ENCODE assay signal across 2 cellular contexts in the genomic region with DNA sequence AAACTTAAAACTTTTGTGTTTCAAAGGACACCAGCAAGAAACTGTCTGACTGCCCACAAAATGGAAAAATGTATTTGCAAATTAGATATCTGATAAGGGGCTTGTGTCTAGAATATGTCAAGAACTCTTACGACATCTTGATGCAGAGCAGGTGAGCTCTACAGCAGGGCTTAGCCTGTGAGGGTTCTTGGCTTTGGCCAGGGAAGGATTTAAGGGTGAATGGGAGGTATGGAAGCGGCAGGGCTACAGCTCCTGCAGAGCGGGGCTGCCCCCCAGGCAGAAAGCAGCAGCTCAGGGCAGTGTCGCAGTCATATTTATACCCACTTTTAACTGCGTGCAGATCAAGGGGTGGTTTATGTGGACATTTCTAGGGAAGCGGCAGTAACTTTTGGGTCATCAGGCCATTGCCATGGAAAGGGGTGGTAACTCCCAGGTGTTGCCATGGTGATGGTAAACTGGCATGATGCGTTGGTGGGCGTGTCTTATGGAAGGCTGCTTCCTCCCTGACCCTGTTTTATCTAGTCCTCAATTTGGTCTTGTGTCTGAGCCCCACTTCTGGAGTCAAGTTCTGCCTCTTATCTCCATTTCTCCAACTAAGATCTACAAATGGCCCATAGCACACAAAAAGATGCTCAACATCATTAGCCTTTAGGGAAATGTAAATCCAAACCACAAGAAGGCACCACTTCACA.
TF ChIP-seq lines count a peak whose summit lies in the region.

No MANE protein-coding gene starts in this region.

TF ChIP-seq in IMR-90, 13 proteins besides CTCF, POLR2A, EP300 and RAD21:
- 0 out of 2 replicates have a peak, but pooled peaks have one; percentile 5 for TF ChIP-seq CEBPB (IDR thresholded peaks at IDR 0.05; ENCODE audit: low read depth, low read length)
- TF ChIP-seq, protein P1, sequence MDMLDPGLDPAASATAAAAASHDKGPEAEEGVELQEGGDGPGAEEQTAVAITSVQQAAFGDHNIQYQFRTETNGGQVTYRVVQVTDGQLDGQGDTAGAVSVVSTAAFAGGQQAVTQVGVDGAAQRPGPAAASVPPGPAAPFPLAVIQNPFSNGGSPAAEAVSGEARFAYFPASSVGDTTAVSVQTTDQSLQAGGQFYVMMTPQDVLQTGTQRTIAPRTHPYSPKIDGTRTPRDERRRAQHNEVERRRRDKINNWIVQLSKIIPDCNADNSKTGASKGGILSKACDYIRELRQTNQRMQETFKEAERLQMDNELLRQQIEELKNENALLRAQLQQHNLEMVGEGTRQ (IDR thresholded peaks at IDR 0.05; ENCODE audit: low read depth, low read length), result no peak
- no peak for TF ChIP-seq SMC3 (IDR thresholded peaks at IDR 0.05; ENCODE audit: low read depth, low read length)
- TF ChIP-seq MAZ (IDR thresholded peaks at IDR 0.05; ENCODE audit: borderline replicate concordance, low read depth, low read length), result no peak
TF ChIP-seq in IMR-90: peak in this region for 1.

TF ChIP-seq in SK-N-SH treated with all-trans-retinoic acid at 6 μM for 48 hours, 23 proteins besides CTCF, POLR2A, EP300 and RAD21:
- TF ChIP-seq TOX (CRISPR knock-in tag; IDR thresholded peaks at IDR 0.05; ENCODE audit: borderline replicate concordance) (no peak), ISL1 (CRISPR knock-in tag; IDR thresholded peaks at IDR 0.05) (no peak), ARNTL (CRISPR knock-in tag; IDR thresholded peaks at IDR 0.05; ENCODE audit: borderline replicate concordance, low read depth) (no peak), BACH2 (CRISPR knock-in tag; IDR thresholded peaks at IDR 0.05; ENCODE audit: borderline replicate concordance) (no peak), ZC3H10 (CRISPR knock-in tag; IDR thresholded peaks at IDR 0.05) (no peak), ESRRG (CRISPR knock-in tag; IDR thresholded peaks at IDR 0.05) (no peak), RARB (CRISPR knock-in tag; IDR thresholded peaks at IDR 0.05) (no peak), ZNF565 (CRISPR knock-in tag; conservative IDR thresholded peaks at IDR 0.05; ENCODE audit: low read depth) (no peak), ZNF8 (CRISPR knock-in tag; IDR thresholded peaks at IDR 0.05) (no peak), SNAI2 (CRISPR knock-in tag; IDR thresholded peaks at IDR 0.05) (no peak), ZNF70 (CRISPR knock-in tag; IDR thresholded peaks at IDR 0.05) (no peak), PPARA (CRISPR knock-in tag; IDR thresholded peaks at IDR 0.05; ENCODE audit: borderline replicate concordance) (no peak), TCF4 (CRISPR knock-in tag; IDR thresholded peaks at IDR 0.05; ENCODE audit: borderline replicate concordance) (no peak), GLIS3 (CRISPR knock-in tag; IDR thresholded peaks at IDR 0.05) (no peak)
- TF ChIP-seq, protein P2, sequence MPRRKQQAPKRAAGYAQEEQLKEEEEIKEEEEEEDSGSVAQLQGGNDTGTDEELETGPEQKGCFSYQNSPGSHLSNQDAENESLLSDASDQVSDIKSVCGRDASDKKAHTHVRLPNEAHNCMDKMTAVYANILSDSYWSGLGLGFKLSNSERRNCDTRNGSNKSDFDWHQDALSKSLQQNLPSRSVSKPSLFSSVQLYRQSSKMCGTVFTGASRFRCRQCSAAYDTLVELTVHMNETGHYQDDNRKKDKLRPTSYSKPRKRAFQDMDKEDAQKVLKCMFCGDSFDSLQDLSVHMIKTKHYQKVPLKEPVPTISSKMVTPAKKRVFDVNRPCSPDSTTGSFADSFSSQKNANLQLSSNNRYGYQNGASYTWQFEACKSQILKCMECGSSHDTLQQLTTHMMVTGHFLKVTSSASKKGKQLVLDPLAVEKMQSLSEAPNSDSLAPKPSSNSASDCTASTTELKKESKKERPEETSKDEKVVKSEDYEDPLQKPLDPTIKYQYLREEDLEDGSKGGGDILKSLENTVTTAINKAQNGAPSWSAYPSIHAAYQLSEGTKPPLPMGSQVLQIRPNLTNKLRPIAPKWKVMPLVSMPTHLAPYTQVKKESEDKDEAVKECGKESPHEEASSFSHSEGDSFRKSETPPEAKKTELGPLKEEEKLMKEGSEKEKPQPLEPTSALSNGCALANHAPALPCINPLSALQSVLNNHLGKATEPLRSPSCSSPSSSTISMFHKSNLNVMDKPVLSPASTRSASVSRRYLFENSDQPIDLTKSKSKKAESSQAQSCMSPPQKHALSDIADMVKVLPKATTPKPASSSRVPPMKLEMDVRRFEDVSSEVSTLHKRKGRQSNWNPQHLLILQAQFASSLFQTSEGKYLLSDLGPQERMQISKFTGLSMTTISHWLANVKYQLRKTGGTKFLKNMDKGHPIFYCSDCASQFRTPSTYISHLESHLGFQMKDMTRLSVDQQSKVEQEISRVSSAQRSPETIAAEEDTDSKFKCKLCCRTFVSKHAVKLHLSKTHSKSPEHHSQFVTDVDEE (CRISPR knock-in tag; IDR thresholded peaks at IDR 0.05), result no peak
- TF ChIP-seq, protein P3, sequence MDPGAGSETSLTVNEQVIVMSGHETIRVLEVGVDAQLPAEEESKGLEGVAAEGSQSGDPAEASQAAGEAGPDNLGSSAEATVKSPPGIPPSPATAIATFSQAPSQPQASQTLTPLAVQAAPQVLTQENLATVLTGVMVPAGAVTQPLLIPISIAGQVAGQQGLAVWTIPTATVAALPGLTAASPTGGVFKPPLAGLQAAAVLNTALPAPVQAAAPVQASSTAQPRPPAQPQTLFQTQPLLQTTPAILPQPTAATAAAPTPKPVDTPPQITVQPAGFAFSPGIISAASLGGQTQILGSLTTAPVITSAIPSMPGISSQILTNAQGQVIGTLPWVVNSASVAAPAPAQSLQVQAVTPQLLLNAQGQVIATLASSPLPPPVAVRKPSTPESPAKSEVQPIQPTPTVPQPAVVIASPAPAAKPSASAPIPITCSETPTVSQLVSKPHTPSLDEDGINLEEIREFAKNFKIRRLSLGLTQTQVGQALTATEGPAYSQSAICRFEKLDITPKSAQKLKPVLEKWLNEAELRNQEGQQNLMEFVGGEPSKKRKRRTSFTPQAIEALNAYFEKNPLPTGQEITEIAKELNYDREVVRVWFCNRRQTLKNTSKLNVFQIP (CRISPR knock-in tag; IDR thresholded peaks at IDR 0.05; ENCODE audit: borderline replicate concordance, low read depth), result no peak
- TF ChIP-seq, protein P4, sequence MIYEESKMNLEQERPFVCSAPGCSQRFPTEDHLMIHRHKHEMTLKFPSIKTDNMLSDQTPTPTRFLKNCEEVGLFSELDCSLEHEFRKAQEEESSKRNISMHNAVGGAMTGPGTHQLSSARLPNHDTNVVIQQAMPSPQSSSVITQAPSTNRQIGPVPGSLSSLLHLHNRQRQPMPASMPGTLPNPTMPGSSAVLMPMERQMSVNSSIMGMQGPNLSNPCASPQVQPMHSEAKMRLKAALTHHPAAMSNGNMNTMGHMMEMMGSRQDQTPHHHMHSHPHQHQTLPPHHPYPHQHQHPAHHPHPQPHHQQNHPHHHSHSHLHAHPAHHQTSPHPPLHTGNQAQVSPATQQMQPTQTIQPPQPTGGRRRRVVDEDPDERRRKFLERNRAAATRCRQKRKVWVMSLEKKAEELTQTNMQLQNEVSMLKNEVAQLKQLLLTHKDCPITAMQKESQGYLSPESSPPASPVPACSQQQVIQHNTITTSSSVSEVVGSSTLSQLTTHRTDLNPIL (CRISPR knock-in tag; IDR thresholded peaks at IDR 0.05; ENCODE audit: low read depth), result no peak
- TF ChIP-seq, protein P5, sequence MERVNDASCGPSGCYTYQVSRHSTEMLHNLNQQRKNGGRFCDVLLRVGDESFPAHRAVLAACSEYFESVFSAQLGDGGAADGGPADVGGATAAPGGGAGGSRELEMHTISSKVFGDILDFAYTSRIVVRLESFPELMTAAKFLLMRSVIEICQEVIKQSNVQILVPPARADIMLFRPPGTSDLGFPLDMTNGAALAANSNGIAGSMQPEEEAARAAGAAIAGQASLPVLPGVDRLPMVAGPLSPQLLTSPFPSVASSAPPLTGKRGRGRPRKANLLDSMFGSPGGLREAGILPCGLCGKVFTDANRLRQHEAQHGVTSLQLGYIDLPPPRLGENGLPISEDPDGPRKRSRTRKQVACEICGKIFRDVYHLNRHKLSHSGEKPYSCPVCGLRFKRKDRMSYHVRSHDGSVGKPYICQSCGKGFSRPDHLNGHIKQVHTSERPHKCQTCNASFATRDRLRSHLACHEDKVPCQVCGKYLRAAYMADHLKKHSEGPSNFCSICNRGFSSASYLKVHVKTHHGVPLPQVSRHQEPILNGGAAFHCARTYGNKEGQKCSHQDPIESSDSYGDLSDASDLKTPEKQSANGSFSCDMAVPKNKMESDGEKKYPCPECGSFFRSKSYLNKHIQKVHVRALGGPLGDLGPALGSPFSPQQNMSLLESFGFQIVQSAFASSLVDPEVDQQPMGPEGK (CRISPR knock-in tag; IDR thresholded peaks at IDR 0.05; ENCODE audit: borderline replicate concordance), result no peak
- TF ChIP-seq, protein P6, sequence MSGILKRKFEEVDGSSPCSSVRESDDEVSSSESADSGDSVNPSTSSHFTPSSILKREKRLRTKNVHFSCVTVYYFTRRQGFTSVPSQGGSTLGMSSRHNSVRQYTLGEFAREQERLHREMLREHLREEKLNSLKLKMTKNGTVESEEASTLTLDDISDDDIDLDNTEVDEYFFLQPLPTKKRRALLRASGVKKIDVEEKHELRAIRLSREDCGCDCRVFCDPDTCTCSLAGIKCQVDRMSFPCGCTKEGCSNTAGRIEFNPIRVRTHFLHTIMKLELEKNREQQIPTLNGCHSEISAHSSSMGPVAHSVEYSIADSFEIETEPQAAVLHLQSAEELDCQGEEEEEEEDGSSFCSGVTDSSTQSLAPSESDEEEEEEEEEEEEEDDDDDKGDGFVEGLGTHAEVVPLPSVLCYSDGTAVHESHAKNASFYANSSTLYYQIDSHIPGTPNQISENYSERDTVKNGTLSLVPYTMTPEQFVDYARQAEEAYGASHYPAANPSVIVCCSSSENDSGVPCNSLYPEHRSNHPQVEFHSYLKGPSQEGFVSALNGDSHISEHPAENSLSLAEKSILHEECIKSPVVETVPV (CRISPR knock-in tag; IDR thresholded peaks at IDR 0.05), result no peak
